Comparison of ENCODE assay signal across 8 cellular contexts in the genomic region with DNA sequence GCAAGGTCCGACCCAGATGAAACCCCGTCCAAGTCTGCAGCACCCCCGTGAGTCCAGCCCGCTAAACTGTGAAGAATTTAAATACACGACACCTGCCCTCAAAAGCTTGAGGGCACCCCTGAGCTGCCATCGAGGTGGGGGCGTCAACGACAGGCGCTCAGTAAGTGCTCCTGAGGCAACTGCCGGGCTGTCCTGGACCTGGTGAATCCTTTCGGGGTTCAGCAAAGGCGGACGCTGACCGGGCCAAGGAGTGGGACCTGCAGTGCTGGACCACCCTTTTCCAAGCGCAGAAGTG. TPM values are rescaled to one million over a fixed set of nuclear protein-coding genes. Genes with fewer than 3 reads are reported as not detected.
DNase-seq lines count a peak whose midpoint lies in the region; ATAC-seq, FAIRE-seq and TF ChIP-seq lines count a peak whose summit lies in the region.

No MANE protein-coding gene starts in this region.

- in situ Hi-C loops in brain microvascular endothelial cell (cut with HindIII; ENCODE audit: low pct_ligation_motif_present, low sequenced_read_pairs), result no loop called here

- no peak overlapping the region for H4K91ac ChIP-seq in mesenchymal stem cell (ENCODE audit: low read length)

- peak overlapping the region; percentile 99 for H3K9ac ChIP-seq in mesenchymal stem cell (ENCODE audit: low read length)

- no peak overlapping the region for H2BK12ac ChIP-seq in mesenchymal stem cell (ENCODE audit: low read length in 2 of 2)

- peaks cover 14% of the 10 kb centered on the region for H3K4me1 ChIP-seq in mesenchymal stem cell (ENCODE audit: control insufficient read depth, insufficient read depth, low read depth, low read length)
- peaks cover 41% of the 10 kb centered on the region for H3K4me1 ChIP-seq in vagina

- H3K4ac ChIP-seq in mesenchymal stem cell (ENCODE audit: low read depth in 1 of 2, low read length in 2 of 2), result no peak overlapping the region

- peak overlapping the region in 1 of 2 experiments; percentile 46 for H3K23ac ChIP-seq in mesenchymal stem cell (ENCODE audit: low read length in 2 of 2)

- H2BK5ac ChIP-seq in mesenchymal stem cell (ENCODE audit: low read depth, low read length, poor library complexity, severe bottlenecking), result no peak overlapping the region

- peaks cover 34% of the 10 kb centered on the region for H3K79me1 ChIP-seq in mesenchymal stem cell (replicated peaks; ENCODE audit: low read length, poor library complexity, severe bottlenecking)

- no peak for TF ChIP-seq POLR2A in vagina (IDR thresholded peaks at IDR 0.05)

- no peak overlapping the region for H2AK5ac ChIP-seq in mesenchymal stem cell (ENCODE audit: low read length, severe bottlenecking)

- H3K4me3 ChIP-seq in GM12864 (ENCODE audit: low read depth, low read length), result peak overlapping the region; percentile 78
- H3K4me3 ChIP-seq in brain microvascular endothelial cell (ENCODE audit: low read depth, low read length), result peak overlapping the region; percentile 98
- H3K4me3 ChIP-seq in mesenchymal stem cell (ENCODE audit: insufficient read depth in 1 of 2, low read depth in 1 of 2, low read length in 2 of 2), result peak overlapping the region; percentile 92 to 98
- peak overlapping the region; percentile 72 to 96 for H3K4me3 ChIP-seq in vagina

- intact Hi-C loops in vagina (cut with DNase I), result no loop called here

- H2AFZ ChIP-seq in mesenchymal stem cell (ENCODE audit: low read depth, low read length), result peak overlapping the region; percentile 91

- no peak for FAIRE-seq in HTR-8/SVneo (lab: Jason Lieb, UNC)

- H3K4me2 ChIP-seq in mesenchymal stem cell (ENCODE audit: low read length, poor library complexity, severe bottlenecking), result peak overlapping the region; percentile 84

- H3K27ac ChIP-seq in brain microvascular endothelial cell (peak overlapping the region; percentile 99), mesenchymal stem cell (ENCODE audit: low read length, poor library complexity, severe bottlenecking) (no peak overlapping the region), vagina (peak overlapping the region; percentile 83)

- peaks cover 14% of the 10 kb centered on the region for H3K36me3 ChIP-seq in brain microvascular endothelial cell (replicated peaks)
- H3K36me3 ChIP-seq in mesenchymal stem cell (ENCODE audit: control insufficient read depth in 1 of 2, insufficient read depth in 2 of 2, low read depth in 1 of 2, low read length in 2 of 2), result peaks cover 17 to 21% of the 10 kb centered on the region in 2 experiments
- no peaks in the 10 kb centered on the region for H3K36me3 ChIP-seq in vagina

- no peak overlapping the region for H2BK120ac ChIP-seq in mesenchymal stem cell (ENCODE audit: low read depth, low read length)

- H4K8ac ChIP-seq in mesenchymal stem cell (ENCODE audit: low read length), result no peak overlapping the region

- H3K18ac ChIP-seq in mesenchymal stem cell (ENCODE audit: low read depth in 1 of 2, low read length in 2 of 2), result no peak overlapping the region

- WGBS in mesenchymal stem cell, result under 1% methylated on average over 15 of the region's 15 CpGs

- ATAC-seq in GM18870 (IDR thresholded peaks at IDR 0.05; ENCODE audit: unreplicated experiment) (no peak), GM21447 (IDR thresholded peaks at IDR 0.05; ENCODE audit: unreplicated experiment) (no peak)

- H3K9me3 ChIP-seq in mesenchymal stem cell (ENCODE audit: control insufficient read depth, low read length) (no peaks in the 10 kb centered on the region), vagina (no peaks in the 10 kb centered on the region)

- H3K14ac ChIP-seq in mesenchymal stem cell (ENCODE audit: low read length in 2 of 2), result no peak overlapping the region

- H3K27me3 ChIP-seq in brain microvascular endothelial cell (replicated peaks) (no peaks in the 10 kb centered on the region), mesenchymal stem cell (ENCODE audit: control insufficient read depth in 1 of 2, insufficient read depth in 1 of 2, low read length in 2 of 2) (peaks cover 0 to 5% of the 10 kb centered on the region in 2 experiments), vagina (no peaks in the 10 kb centered on the region)

- H2BK15ac ChIP-seq in mesenchymal stem cell (ENCODE audit: low read depth, poor library complexity, severe bottlenecking), result no peak overlapping the region

- DNase-seq in GM12864 (ENCODE audit: low read depth) (no peak), HTR-8/SVneo (ENCODE audit: insufficient read length, low spot score) (peak; percentile 30), brain microvascular endothelial cell (no peak), mesenchymal stem cell (no peak), vagina (ENCODE audit: extremely low spot score in 2 of 2) (no peak), SIG-M5 (lab: John Stamatoyannopoulos, UW) (no peak)

- TF ChIP-seq CTCF in GM12864 (IDR thresholded peaks at IDR 0.05; ENCODE audit: low read depth, low read length, missing control alignments), result no peak
- TF ChIP-seq CTCF in brain microvascular endothelial cell (IDR thresholded peaks at IDR 0.05; ENCODE audit: low read depth, low read length, missing control alignments), result peak; percentile 20
- no peak for TF ChIP-seq CTCF in vagina (IDR thresholded peaks at IDR 0.05)

RNA-seq across cellular contexts. Expression of a gene that starts 0.5 kb away (rescaled TPM):
- polyA plus RNA-seq in mesenchymal stem cell (2013, experiment 1 of 2), result 13.7 TPM
- 12.8 TPM for polyA plus RNA-seq in mesenchymal stem cell (2013, experiment 2 of 2)
- total RNA-seq in vagina, result 11.8 TPM
